In the genomic region with DNA sequence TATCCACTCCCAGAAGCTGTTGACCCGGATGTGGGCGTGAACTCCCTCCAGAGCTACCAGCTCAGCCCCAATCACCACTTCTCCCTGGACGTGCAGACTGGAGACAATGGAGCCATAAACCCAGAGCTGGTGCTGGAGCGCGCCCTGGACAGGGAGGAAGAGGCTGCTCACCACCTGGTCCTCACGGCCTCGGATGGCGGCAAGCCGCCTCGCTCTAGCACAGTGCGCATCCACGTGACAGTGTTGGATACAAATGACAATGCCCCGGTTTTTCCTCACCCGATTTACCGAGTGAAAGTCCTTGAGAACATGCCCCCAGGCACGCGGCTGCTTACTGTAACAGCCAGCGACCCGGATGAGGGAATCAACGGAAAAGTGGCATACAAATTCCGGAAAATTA, we compare ENCODE assay signal across 14 cellular contexts.
"Had no signal": no experiment of that assay in that cellular context is flagged by ENCODE, and none has a peak within 500 bp of the region (broad histone marks: within the 10 kb centered on the region; RNA-seq: fewer than 3 reads in every experiment).

No MANE protein-coding gene starts in this region.

- ATAC-seq: effector memory CD8-positive, alpha-beta T cell; left ventricle myocardium superior; natural killer cell treated with Interleukin-12 subunit alpha and Interleukin-12 subunit beta and Interleukin-15 and Interleukin-18, amount 100 ng/mL, for 72 hours; stimulated activated memory B cell treated with anti-CD40 and anti-IgM and Interleukin-4, amounts not matched to agents 10 μg/mL and 1 μg/mL and 100 μg/mL, for 72 hours; stimulated activated naive CD8-positive, alpha-beta T cell treated with anti-CD3 and anti-CD28 coated beads, Interleukin-15, Interleukin-2, amounts not matched to agents 100 U/mL and 50 U/mL, for 24 hours had no signal

- H3K4me3 Mint-ChIP-seq: effector memory CD8-positive, alpha-beta T cell; memory B cell; natural killer cell treated with Interleukin-12 subunit alpha and Interleukin-12 subunit beta and Interleukin-15 and Interleukin-18, amount 100 ng/mL, for 72 hours; neural progenitor cell; stimulated activated memory B cell treated with anti-CD40 and anti-IgM and Interleukin-4, amounts not matched to agents 10 μg/mL and 1 μg/mL and 100 μg/mL, for 72 hours had no signal

- H3K4me1 Mint-ChIP-seq: neural progenitor cell; stimulated activated memory B cell treated with anti-CD40 and anti-IgM and Interleukin-4, amounts not matched to agents 10 μg/mL and 1 μg/mL and 100 μg/mL, for 72 hours had no signal

- DNase-seq: cortex of kidney; effector memory CD8-positive, alpha-beta T cell; left ventricle myocardium superior; naive B cell; sigmoid colon; stimulated activated CD4-positive, alpha-beta T cell treated with anti-CD3 and anti-CD28 coated beads, Interleukin-2, amount 100 ng/mL, for 24 hours; stimulated activated CD4-positive, alpha-beta T cell treated with anti-CD3 and anti-CD28 coated beads, Interleukin-4, amount 100 ng/mL, for 4 hours; stimulated activated naive CD8-positive, alpha-beta T cell treated with anti-CD3 and anti-CD28 coated beads, Interleukin-15, Interleukin-2, amounts not matched to agents 100 U/mL and 50 U/mL, for 24 hours; thyroid gland; trophoblast cell had no signal

- H3K9me3 Mint-ChIP-seq: natural killer cell treated with Interleukin-12 subunit alpha and Interleukin-12 subunit beta and Interleukin-15 and Interleukin-18, amount 100 ng/mL, for 72 hours had no signal

- H3K27ac Mint-ChIP-seq: effector memory CD8-positive, alpha-beta T cell; memory B cell; natural killer cell treated with Interleukin-12 subunit alpha and Interleukin-12 subunit beta and Interleukin-15 and Interleukin-18, amount 100 ng/mL, for 72 hours; neural progenitor cell; stimulated activated memory B cell treated with anti-CD40 and anti-IgM and Interleukin-4, amounts not matched to agents 10 μg/mL and 1 μg/mL and 100 μg/mL, for 72 hours had no signal
